ENCODE assay signal across 29 cellular contexts in genomic region chr1:194445244-194445643, GRCh38.
"Had no signal": no experiment of that assay in that cellular context is flagged by ENCODE, and none has a peak within 500 bp of the region (broad histone marks: within the 10 kb centered on the region; RNA-seq: fewer than 3 reads in every experiment).

No MANE protein-coding gene starts in this region.

- H3K27me3 ChIP-seq: stomach, suprapubic skin, testis, thyroid gland, tibial artery, tibial nerve, transverse colon, upper lobe of left lung, upper lobe of right lung, uterus, vagina had no signal

- H3K9me3 ChIP-seq: stomach, suprapubic skin, testis, thoracic aorta, thyroid gland, tibial artery, tibial nerve, transverse colon, upper lobe of left lung, upper lobe of right lung, uterus, vagina had no signal

- DNase-seq: stimulated activated CD4-positive, alpha-beta T cell treated with anti-CD3 and anti-CD28 coated beads, Interleukin-2, amount 100 ng/mL, for 48 hours; stimulated activated CD4-positive, alpha-beta T cell treated with anti-CD3 and anti-CD28 coated beads, Interleukin-4, amount 100 ng/mL, for 1 hour; stimulated activated CD4-positive, alpha-beta T cell treated with anti-CD3 and anti-CD28 coated beads, Interleukin-4, amount 100 ng/mL, for 24 hours; stimulated activated CD4-positive, alpha-beta T cell treated with anti-CD3 and anti-CD28 coated beads, Interleukin-4, amount 100 ng/mL, for 4 hours; stimulated activated CD8-positive, alpha-beta memory T cell treated with anti-CD3 and anti-CD28 coated beads, Interleukin-4, amount 100 ng/mL, for 48 hours; stimulated activated naive B cell treated with anti-CD40 and anti-IgM and Interleukin-4, amounts not matched to agents 10 μg/mL and 1 μg/mL and 100 μg/mL, for 72 hours; stimulated activated naive CD4-positive, alpha-beta T cell; stimulated activated naive CD4-positive, alpha-beta T cell treated with Interleukin-2 at 50 U/mL for 16 hours; stimulated activated naive CD8-positive, alpha-beta T cell treated with anti-CD3 and anti-CD28 coated beads, Interleukin-15, amount 100 ng/mL, for 72 hours; stimulated activated naive CD8-positive, alpha-beta T cell treated with anti-CD3 and anti-CD28 coated beads, Interleukin-15, Interleukin-2, amounts not matched to agents 100 U/mL and 50 U/mL, for 24 hours; stomach; substantia nigra; testis; thyroid gland; tibial artery; transverse colon; trophoblast cell; upper lobe of left lung; upper lobe of right lung; uterus had no signal

- H3K27ac ChIP-seq: stomach, suprapubic skin, testis, thoracic aorta, thyroid gland, tibial artery, tibial nerve, transverse colon, upper lobe of left lung, upper lobe of right lung, uterus, vagina had no signal

- H3K36me3 ChIP-seq: stomach, suprapubic skin, thoracic aorta, thyroid gland, tibial artery, tibial nerve, transverse colon, upper lobe of left lung, upper lobe of right lung, uterus, vagina had no signal

- H3K4me3 Mint-ChIP-seq: stimulated activated effector memory CD8-positive, alpha-beta T cell treated with anti-CD3 and anti-CD28 coated beads, Interleukin-12 subunit alpha, Interleukin-12 subunit beta, amount 100 ng/mL, for 72 hours; stimulated activated memory B cell treated with anti-CD40 and anti-IgM and Interleukin-4, amounts not matched to agents 10 μg/mL and 1 μg/mL and 100 μg/mL, for 72 hours; stimulated activated naive B cell treated with anti-CD40 and anti-IgM and Interleukin-4, amounts not matched to agents 10 μg/mL and 1 μg/mL and 100 μg/mL, for 72 hours; stimulated activated naive CD8-positive, alpha-beta T cell treated with anti-CD3 and anti-CD28 coated beads, Interleukin-15, amount 100 ng/mL, for 72 hours; stimulated activated naive CD8-positive, alpha-beta T cell treated with anti-CD3 and anti-CD28 coated beads, Interleukin-15, Interleukin-2, amounts not matched to agents 100 ng/mL and 50 ng/mL, for 24 hours; type B pancreatic cell had no signal

- ATAC-seq: stimulated activated effector memory CD8-positive, alpha-beta T cell treated with anti-CD3 and anti-CD28 coated beads, Interleukin-12 subunit alpha, Interleukin-12 subunit beta, amount 100 ng/mL, for 72 hours; stimulated activated memory B cell treated with anti-CD40 and anti-IgM and Interleukin-4, amounts not matched to agents 10 μg/mL and 1 μg/mL and 100 μg/mL, for 72 hours; stimulated activated naive B cell treated with anti-CD40 and anti-IgM and Interleukin-4, amounts not matched to agents 10 μg/mL and 1 μg/mL and 100 μg/mL, for 72 hours; stimulated activated naive CD8-positive, alpha-beta T cell treated with anti-CD3 and anti-CD28 coated beads, Interleukin-15, amount 100 ng/mL, for 72 hours; stimulated activated naive CD8-positive, alpha-beta T cell treated with anti-CD3 and anti-CD28 coated beads, Interleukin-15, Interleukin-2, amounts not matched to agents 100 U/mL and 50 U/mL, for 24 hours; upper lobe of right lung had no signal

- FAIRE-seq: urothelium cell line had no signal

- H3K9me3 Mint-ChIP-seq: stimulated activated effector memory CD8-positive, alpha-beta T cell treated with anti-CD3 and anti-CD28 coated beads, Interleukin-12 subunit alpha, Interleukin-12 subunit beta, amount 100 ng/mL, for 72 hours; stimulated activated memory B cell treated with anti-CD40 and anti-IgM and Interleukin-4, amounts not matched to agents 10 μg/mL and 1 μg/mL and 100 μg/mL, for 72 hours; stimulated activated naive CD8-positive, alpha-beta T cell treated with anti-CD3 and anti-CD28 coated beads, Interleukin-15, amount 100 ng/mL, for 72 hours; type B pancreatic cell had no signal

- H3K27me3 Mint-ChIP-seq: stimulated activated memory B cell treated with anti-CD40 and anti-IgM and Interleukin-4, amounts not matched to agents 10 μg/mL and 1 μg/mL and 100 μg/mL, for 72 hours; stimulated activated naive B cell treated with anti-CD40 and anti-IgM and Interleukin-4, amounts not matched to agents 10 μg/mL and 1 μg/mL and 100 μg/mL, for 72 hours; type B pancreatic cell had no signal

- H3K4me1 Mint-ChIP-seq: stimulated activated effector memory CD8-positive, alpha-beta T cell treated with anti-CD3 and anti-CD28 coated beads, Interleukin-12 subunit alpha, Interleukin-12 subunit beta, amount 100 ng/mL, for 72 hours; stimulated activated memory B cell treated with anti-CD40 and anti-IgM and Interleukin-4, amounts not matched to agents 10 μg/mL and 1 μg/mL and 100 μg/mL, for 72 hours; stimulated activated naive B cell treated with anti-CD40 and anti-IgM and Interleukin-4, amounts not matched to agents 10 μg/mL and 1 μg/mL and 100 μg/mL, for 72 hours; stimulated activated naive CD8-positive, alpha-beta T cell treated with anti-CD3 and anti-CD28 coated beads, Interleukin-15, amount 100 ng/mL, for 72 hours had no signal

- H3K36me3 Mint-ChIP-seq: stimulated activated effector memory CD8-positive, alpha-beta T cell treated with anti-CD3 and anti-CD28 coated beads, Interleukin-12 subunit alpha, Interleukin-12 subunit beta, amount 100 ng/mL, for 72 hours; stimulated activated memory B cell treated with anti-CD40 and anti-IgM and Interleukin-4, amounts not matched to agents 10 μg/mL and 1 μg/mL and 100 μg/mL, for 72 hours; stimulated activated naive B cell treated with anti-CD40 and anti-IgM and Interleukin-4, amounts not matched to agents 10 μg/mL and 1 μg/mL and 100 μg/mL, for 72 hours; type B pancreatic cell had no signal

- H3K27ac Mint-ChIP-seq: stimulated activated effector memory CD8-positive, alpha-beta T cell treated with anti-CD3 and anti-CD28 coated beads, Interleukin-12 subunit alpha, Interleukin-12 subunit beta, amount 100 ng/mL, for 72 hours; stimulated activated memory B cell treated with anti-CD40 and anti-IgM and Interleukin-4, amounts not matched to agents 10 μg/mL and 1 μg/mL and 100 μg/mL, for 72 hours; stimulated activated naive B cell treated with anti-CD40 and anti-IgM and Interleukin-4, amounts not matched to agents 10 μg/mL and 1 μg/mL and 100 μg/mL, for 72 hours; stimulated activated naive CD8-positive, alpha-beta T cell treated with anti-CD3 and anti-CD28 coated beads, Interleukin-15, amount 100 ng/mL, for 72 hours; stimulated activated naive CD8-positive, alpha-beta T cell treated with anti-CD3 and anti-CD28 coated beads, Interleukin-15, Interleukin-2, amounts not matched to agents 100 ng/mL and 50 ng/mL, for 24 hours; type B pancreatic cell had no signal

- H3K4me1 ChIP-seq: stomach, suprapubic skin, testis, thyroid gland, tibial artery, tibial nerve, transverse colon, upper lobe of left lung, upper lobe of right lung, uterus, vagina had no signal

- H3K4me3 ChIP-seq: stomach, suprapubic skin, testis, thoracic aorta, thyroid gland, tibial artery, tibial nerve, transverse colon, upper lobe of left lung, upper lobe of right lung, uterus, vagina had no signal
